In genomic region chr3:136196064-136196400, GRCh38 we compare ENCODE assay signal across 1 cellular context.
TF ChIP-seq lines count a peak whose summit lies in the region.

Gene MSL2, minus strand, starts transcription at chr3:136196335. Its CDS starts 1,222 bp downstream, at chr3:136195113.

TF ChIP-seq in K562, 482 proteins besides CTCF, POLR2A, EP300 and RAD21 (continued from another document and continues in another):
- TF ChIP-seq THAP7 (CRISPR knock-in tag; IDR thresholded peaks at IDR 0.05) (no peak), ZNF253 (CRISPR knock-in tag; conservative IDR thresholded peaks at IDR 0.05) (no peak), SAFB (IDR thresholded peaks at IDR 0.05; ENCODE audit: borderline replicate concordance, low read depth, low read length) (no peak), ZNF780A (CRISPR knock-in tag; IDR thresholded peaks at IDR 0.05) (no peak), CBX5 (IDR thresholded peaks at IDR 0.05; ENCODE audit: borderline replicate concordance, low read depth) (no peak), RBM22 (IDR thresholded peaks at IDR 0.05; ENCODE audit: low read depth, low read length, poor library complexity, severe bottlenecking) (no peak), SNIP1 (IDR thresholded peaks at IDR 0.05; ENCODE audit: low read depth) (no peak), HNRNPH1 (optimal IDR thresholded peaks at IDR 0.05; ENCODE audit: low read depth, low read length) (no peak), ZNF436 (CRISPR knock-in tag; IDR thresholded peaks at IDR 0.05) (no peak), ZBTB43 (CRISPR knock-in tag; IDR thresholded peaks at IDR 0.05) (no peak), MEIS2 (IDR thresholded peaks at IDR 0.05; ENCODE audit: partially characterized antibody) (no peak), MYC (IDR thresholded peaks at IDR 0.05; ENCODE audit: low read depth, low read length) (no peak), MYC (CRISPR knock-in tag; IDR thresholded peaks at IDR 0.05; ENCODE audit: borderline replicate concordance, low read depth) (no peak), NCOA1 (IDR thresholded peaks at IDR 0.05; ENCODE audit: low read depth) (no peak), TAF1 (IDR thresholded peaks at IDR 0.05; ENCODE audit: control insufficient read depth, extremely low read depth, insufficient read depth, low read length, severe bottlenecking) (peak; percentile 76), CBFA2T3 (IDR thresholded peaks at IDR 0.05) (0 out of 2 replicates have a peak, but pooled peaks have one; percentile 13), SMAD1 (IDR thresholded peaks at IDR 0.05; ENCODE audit: low read depth, low read length, partially characterized antibody) (no peak), ARID4B (CRISPR knock-in tag; IDR thresholded peaks at IDR 0.05) (no peak), ZNF740 (CRISPR knock-in tag; IDR thresholded peaks at IDR 0.05) (0 out of 2 replicates have a peak, but pooled peaks have one; percentile 4), ZNF740 (tag; IDR thresholded peaks at IDR 0.05) (no peak), ETV5 (CRISPR knock-in tag; IDR thresholded peaks at IDR 0.05; ENCODE audit: low read depth) (no peak), HNRNPL (IDR thresholded peaks at IDR 0.05; ENCODE audit: low read depth, low read length) (no peak), FUS (optimal IDR thresholded peaks at IDR 0.05; ENCODE audit: low read depth, low read length) (no peak), ZFP30 (CRISPR knock-in tag; IDR thresholded peaks at IDR 0.05; ENCODE audit: borderline replicate concordance) (no peak), GATAD2B (IDR thresholded peaks at IDR 0.05; ENCODE audit: borderline replicate concordance) (no peak), ZNF707 (CRISPR knock-in tag; conservative IDR thresholded peaks at IDR 0.05) (no peak), HMBOX1 (IDR thresholded peaks at IDR 0.05) (no peak), HMGN3 (IDR thresholded peaks at IDR 0.05; ENCODE audit: borderline replicate concordance, extremely low read depth, insufficient read length, low read depth, low read length) (no peak), KAT7 (CRISPR knock-in tag; IDR thresholded peaks at IDR 0.05; ENCODE audit: borderline replicate concordance) (0 out of 2 replicates have a peak, but pooled peaks have one; percentile 31), ASH1L (IDR thresholded peaks at IDR 0.05; ENCODE audit: borderline replicate concordance, low read depth, partially characterized antibody) (no peak), ATF1 (CRISPR knock-in tag; IDR thresholded peaks at IDR 0.05) (no peak), ATF1 (tag; IDR thresholded peaks at IDR 0.05) (peak; percentile 60), ARID1B (IDR thresholded peaks at IDR 0.05) (no peak), SETDB1 (IDR thresholded peaks at IDR 0.05; ENCODE audit: low read length) (no peak), ZBTB12 (CRISPR knock-in tag; IDR thresholded peaks at IDR 0.05) (no peak), KAT2B (IDR thresholded peaks at IDR 0.05; ENCODE audit: low read depth, low read length) (no peak), ZNF445 (CRISPR knock-in tag; IDR thresholded peaks at IDR 0.05; ENCODE audit: low read depth) (no peak), POLR3G (IDR thresholded peaks at IDR 0.05; ENCODE audit: extremely low read depth, insufficient read length, insufficient replicate concordance) (no peak), FOXO4 (CRISPR knock-in tag; IDR thresholded peaks at IDR 0.05) (no peak), U2AF2 (optimal IDR thresholded peaks at IDR 0.05; ENCODE audit: low read depth, low read length) (no peak), NONO (IDR thresholded peaks at IDR 0.05; ENCODE audit: low read depth in 2 of 2, low read length in 1 of 2) (peak in 1 of 2 experiments; percentile 53; a peak in 1 of 4 replicates), NCOA6 (IDR thresholded peaks at IDR 0.05) (no peak), ZNF449 (CRISPR knock-in tag; IDR thresholded peaks at IDR 0.05) (no peak), ZFP36 (IDR thresholded peaks at IDR 0.05; ENCODE audit: low read depth, low read length, partially characterized antibody) (no peak), TAF9B (IDR thresholded peaks at IDR 0.05; ENCODE audit: partially characterized antibody) (no peak), PCBP1 (IDR thresholded peaks at IDR 0.05; ENCODE audit: low read depth, low read length, poor library complexity, severe bottlenecking) (peak; percentile 19), GTF2E2 (tag; IDR thresholded peaks at IDR 0.05) (no peak), FOXK2 (conservative IDR thresholded peaks at IDR 0.05 in 1 of 2, IDR thresholded peaks at IDR 0.05 in 1 of 2; ENCODE audit: low read depth in 2 of 2) (no peak), NR0B1 (IDR thresholded peaks at IDR 0.05; ENCODE audit: partially characterized antibody) (no peak), DPF2 (IDR thresholded peaks at IDR 0.05) (0 out of 2 replicates have a peak, but pooled peaks have one; percentile 27), HMGXB4 (CRISPR knock-in tag; IDR thresholded peaks at IDR 0.05) (0 out of 2 replicates have a peak, but pooled peaks have one; percentile 1), KAT8 (IDR thresholded peaks at IDR 0.05; ENCODE audit: low read depth) (no peak), ERF (CRISPR knock-in tag; IDR thresholded peaks at IDR 0.05) (no peak), ZNF778 (CRISPR knock-in tag; IDR thresholded peaks at IDR 0.05) (no peak), SNRNP70 (optimal IDR thresholded peaks at IDR 0.05; ENCODE audit: low read depth, low read length) (no peak)
